Comparison of ENCODE assay signal across 14 cellular contexts in the genomic region with DNA sequence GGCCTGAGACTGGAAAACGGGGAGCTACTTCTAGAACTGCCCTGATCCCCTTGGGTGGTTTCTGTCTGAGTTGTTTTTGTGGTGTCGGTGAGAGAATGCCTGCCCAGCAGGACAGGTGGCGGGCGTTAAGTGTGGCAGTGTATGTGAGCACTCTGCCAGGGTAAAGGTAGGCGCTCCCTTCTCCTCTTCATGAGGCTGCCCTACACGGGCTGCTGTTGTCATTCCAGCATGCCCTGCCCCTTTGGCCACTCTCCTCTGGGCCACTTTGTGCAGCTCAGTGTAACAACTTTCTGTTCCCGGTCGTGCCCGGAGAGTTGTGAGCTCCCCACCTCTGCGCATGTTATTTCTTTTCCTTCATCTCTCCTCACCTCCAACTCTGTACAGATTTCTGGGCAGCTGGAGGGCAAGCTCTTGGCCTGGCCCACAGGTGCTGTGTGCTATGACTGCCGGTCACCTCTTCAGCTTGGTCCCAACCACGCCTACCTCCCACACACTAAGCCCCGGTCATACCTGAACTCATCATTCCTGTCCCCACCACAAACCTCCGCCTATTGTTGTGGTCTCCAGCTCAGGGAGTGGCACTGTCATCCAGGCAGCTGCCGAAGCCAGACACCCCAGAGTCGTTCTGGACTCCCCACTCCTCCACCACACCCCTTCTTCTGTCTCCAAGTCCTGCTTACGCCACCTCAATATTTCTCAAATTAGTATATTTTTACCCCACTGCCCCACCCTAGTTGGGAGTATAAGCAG.
DNase-seq lines count a peak whose midpoint lies in the region; ATAC-seq, FAIRE-seq and TF ChIP-seq lines count a peak whose summit lies in the region.
"Had no signal": no experiment of that assay in that cellular context is flagged by ENCODE, and none has a peak within 500 bp of the region (broad histone marks: within the 10 kb centered on the region; RNA-seq: fewer than 3 reads in every experiment).

No MANE protein-coding gene starts in this region.

- H3K9me3 ChIP-seq in right lobe of liver, result no peaks in the 10 kb centered on the region
- no peaks in the 10 kb centered on the region for H3K9me3 ChIP-seq in HepG2 (ENCODE audit: low read length)
- H3K9me3 ChIP-seq in mesenchymal stem cell (ENCODE audit: control insufficient read depth, low read length), result no peaks in the 10 kb centered on the region
- H3K9me3 ChIP-seq: colonic mucosa, prostate gland had no signal

- CTCF ChIA-PET in HepG2 (lab: Yijun Ruan, JAX; ENCODE audit: low intra/inter-chr PET ratio, low total read pairs), result no interaction called here
- CTCF ChIA-PET in activated CD8-positive, alpha-beta T cell treated with anti-CD3 and anti-CD28 coated beads for 36 hours (lab: Charles Lee), result interaction anchor here (1.1 to 3.4 kb wide), 4 partner anchors 12 to 221 kb away, joined by 5 to 25 read pairs (median 10); no protein-coding TSS in a partner anchor

- no peaks in the 10 kb centered on the region for H4K20me1 ChIP-seq in HepG2 (ENCODE audit: insufficient read depth, low read length)

- WGBS in right lobe of liver (ENCODE audit: insufficient coverage, low coverage, low lambda C conversion rate, missing lambda C conversion rate), result 69% methylated on average over 11 of the region's 17 CpGs
- WGBS in HepG2 (ENCODE audit: low lambda C conversion rate), result 70% methylated on average over 16 of the region's 17 CpGs
- WGBS in mesenchymal stem cell, result 95% methylated on average over 17 of the region's 17 CpGs

- H3K4me3 ChIP-seq in right lobe of liver, result no peak overlapping the region
- no peak overlapping the region for H3K4me3 ChIP-seq in HepG2 (replicated peaks in 1 of 3; ENCODE audit: insufficient read depth in 1 of 3, low read depth in 2 of 3, low read length in 3 of 3)
- no peak overlapping the region for H3K4me3 ChIP-seq in mesenchymal stem cell (ENCODE audit: insufficient read depth in 1 of 2, low read depth in 1 of 2, low read length in 2 of 2)
- H3K4me3 ChIP-seq: colonic mucosa, prostate gland had no signal

- no peak overlapping the region for H2BK5ac ChIP-seq in mesenchymal stem cell (ENCODE audit: low read depth, low read length, poor library complexity, severe bottlenecking)

- FAIRE-seq in HepG2 (lab: Jason Lieb, UNC) (no peak), HTR-8/SVneo (lab: Jason Lieb, UNC) (no peak)
- FAIRE-seq: frontal cortex had no signal

- no TSS peak for BruUV-seq in HepG2 (replicated peaks; lab: Mats Ljungman, UMichigan)

- H3K4me2 ChIP-seq in HepG2 (ENCODE audit: low read depth, low read length) (no peak overlapping the region), mesenchymal stem cell (ENCODE audit: low read length, poor library complexity, severe bottlenecking) (no peak overlapping the region)

- no peak for TF ChIP-seq POLR2A in right lobe of liver (IDR thresholded peaks at IDR 0.05)
- TF ChIP-seq POLR2A in HepG2 (IDR thresholded peaks at IDR 0.05; ENCODE audit: insufficient read depth in 1 of 2, low read depth in 2 of 2, low read length in 2 of 2), result no peak

- H2BK15ac ChIP-seq in mesenchymal stem cell (ENCODE audit: low read depth, poor library complexity, severe bottlenecking), result no peak overlapping the region

- no peak overlapping the region for H4K8ac ChIP-seq in mesenchymal stem cell (ENCODE audit: low read length)

- H3K27me3 Mint-ChIP-seq in activated CD8-positive, alpha-beta T cell treated with anti-CD3 and anti-CD28 coated beads for 36 hours, result peaks cover 2% of the 10 kb centered on the region

- H2AK5ac ChIP-seq in mesenchymal stem cell (ENCODE audit: low read length, severe bottlenecking), result peak overlapping the region; percentile 71

- no peak overlapping the region for H3K14ac ChIP-seq in mesenchymal stem cell (ENCODE audit: low read length in 2 of 2)

- no peak for TF ChIP-seq RAD21 in HepG2 (CRISPR knock-in tag; IDR thresholded peaks at IDR 0.05)

- no peak overlapping the region for H3K4me3 Mint-ChIP-seq in activated CD8-positive, alpha-beta T cell treated with anti-CD3 and anti-CD28 coated beads for 36 hours

- TF ChIP-seq CTCF in right lobe of liver (IDR thresholded peaks at IDR 0.05), result no peak
- TF ChIP-seq CTCF in HepG2 (CRISPR knock-in tag; IDR thresholded peaks at IDR 0.05), result no peak
- no peak for TF ChIP-seq CTCF in activated CD8-positive, alpha-beta T cell treated with anti-CD3 and anti-CD28 coated beads for 36 hours (IDR thresholded peaks at IDR 0.05)

- no peak overlapping the region for H4K91ac ChIP-seq in mesenchymal stem cell (ENCODE audit: low read length)

- H3K79me1 ChIP-seq in mesenchymal stem cell (replicated peaks; ENCODE audit: low read length, poor library complexity, severe bottlenecking), result peaks cover 35% of the 10 kb centered on the region

- no peak overlapping the region for H2BK12ac ChIP-seq in mesenchymal stem cell (ENCODE audit: low read length in 2 of 2)

- H3K4me1 Mint-ChIP-seq in activated CD8-positive, alpha-beta T cell treated with anti-CD3 and anti-CD28 coated beads for 36 hours (ENCODE audit: low read depth), result peaks cover 13% of the 10 kb centered on the region

- TF ChIP-seq EP300 in HepG2 (IDR thresholded peaks at IDR 0.05; ENCODE audit: low read depth in 2 of 2, low read length in 2 of 2) (no peak), HepG2 (CRISPR knock-in tag; IDR thresholded peaks at IDR 0.05; ENCODE audit: borderline replicate concordance) (no peak)

- H3K27ac ChIP-seq in right lobe of liver (no peak overlapping the region), HepG2 (ENCODE audit: extremely low read length, insufficient read depth, low read length) (no peak overlapping the region), mesenchymal stem cell (ENCODE audit: low read length, poor library complexity, severe bottlenecking) (no peak overlapping the region)
- H3K27ac ChIP-seq: colonic mucosa, prostate gland had no signal

- peak overlapping the region in 1 of 2 experiments; percentile 23 for H3K18ac ChIP-seq in mesenchymal stem cell (ENCODE audit: low read depth in 1 of 2, low read length in 2 of 2)

- H3K4me1 ChIP-seq in right lobe of liver (peaks cover 0 to 13% (median 4%) of the 10 kb centered on the region in 4 donors), HepG2 (ENCODE audit: insufficient read depth, low read length) (peaks cover 46% of the 10 kb centered on the region), mesenchymal stem cell (ENCODE audit: control insufficient read depth, insufficient read depth, low read depth, low read length) (peaks cover 17% of the 10 kb centered on the region)
- H3K4me1 ChIP-seq: prostate gland had no signal

- DNase-seq in right lobe of liver (peak in 2 of 3 donors; percentile 30 to 57), HepG2 (ENCODE audit: low spot score) (no peak), mesenchymal stem cell (no peak), left colon (no peak), HTR-8/SVneo (ENCODE audit: insufficient read length, low spot score) (no peak), RKO (ENCODE audit: low spot score) (no peak)
- peak; percentile 56 for DNase-seq in activated CD8-positive, alpha-beta T cell treated with anti-CD3 and anti-CD28 coated beads for 36 hours
- DNase-seq in stimulated activated CD4-positive, alpha-beta T cell treated with anti-CD3 and anti-CD28 coated beads, Interleukin-4, amount 100 ng/mL, for 4 hours, result no peak
- DNase-seq: activated gamma-delta T cell treated with Interleukin-2 at 50 U/mL for 16 hours, C1 segment of cervical spinal cord, colonic mucosa, SHP77 had no signal

- no peak overlapping the region for H3K27ac Mint-ChIP-seq in activated CD8-positive, alpha-beta T cell treated with anti-CD3 and anti-CD28 coated beads for 36 hours

- no peaks in the 10 kb centered on the region for H3K36me3 Mint-ChIP-seq in activated CD8-positive, alpha-beta T cell treated with anti-CD3 and anti-CD28 coated beads for 36 hours (ENCODE audit: low read depth)

- no peaks in the 10 kb centered on the region for H3K36me3 ChIP-seq in right lobe of liver
- no peaks in the 10 kb centered on the region for H3K36me3 ChIP-seq in HepG2 (replicated peaks in 1 of 2; ENCODE audit: control insufficient read depth in 1 of 2, insufficient read depth in 2 of 2, low read length in 2 of 2)
- H3K36me3 ChIP-seq in mesenchymal stem cell (ENCODE audit: control insufficient read depth in 1 of 2, insufficient read depth in 2 of 2, low read depth in 1 of 2, low read length in 2 of 2), result peaks cover 7 to 18% of the 10 kb centered on the region in 2 experiments
- H3K36me3 ChIP-seq: colonic mucosa, prostate gland had no signal

- POLR2A ChIA-PET in HepG2 (lab: Yijun Ruan, JAX), result interaction anchor here (0.8 kb wide), 1 partner anchor 69 kb away, joined by 3 read pairs; the partner anchor contains the start of gene GADD45A
- POLR2A ChIA-PET in activated CD8-positive, alpha-beta T cell treated with anti-CD3 and anti-CD28 coated beads for 36 hours (lab: Charles Lee), result no interaction called here

- peak overlapping the region in 1 of 2 experiments; percentile 48 for H3K23ac ChIP-seq in mesenchymal stem cell (ENCODE audit: low read length in 2 of 2)

- no peak overlapping the region for H3K4ac ChIP-seq in mesenchymal stem cell (ENCODE audit: low read depth in 1 of 2, low read length in 2 of 2)

- intact Hi-C loops in right lobe of liver (cut with DNase I) (loop anchor here in 1 of 2 donors (10.0 kb wide), 2 partner anchors 179 to 219 kb away; no protein-coding TSS in a partner anchor), HepG2 (cut with micrococcal nuclease; ENCODE audit: unreplicated experiment) (no loop called here), left colon (cut with DNase I, micrococcal nuclease) (loop anchor here in 1 of 2 donors (10.0 kb wide), 1 partner anchor 199 kb away; no protein-coding TSS in a partner anchor)
- intact Hi-C loops in activated CD8-positive, alpha-beta T cell treated with anti-CD3 and anti-CD28 coated beads for 36 hours (cut with micrococcal nuclease), result no loop called here

- no peaks in the 10 kb centered on the region for H3K27me3 ChIP-seq in right lobe of liver
- no peaks in the 10 kb centered on the region; a peak in 1 of 5 replicates for H3K27me3 ChIP-seq in HepG2 (ENCODE audit: control insufficient read depth in 1 of 2, insufficient read depth in 2 of 2, low read length in 2 of 2)
- no peaks in the 10 kb centered on the region for H3K27me3 ChIP-seq in mesenchymal stem cell (ENCODE audit: control insufficient read depth in 1 of 2, insufficient read depth in 1 of 2, low read length in 2 of 2)
- H3K27me3 ChIP-seq: colonic mucosa had no signal

- H2AFZ ChIP-seq in HepG2 (ENCODE audit: low read length), result no peak overlapping the region
- H2AFZ ChIP-seq in mesenchymal stem cell (ENCODE audit: low read depth, low read length), result no peak overlapping the region

- peak; percentile 28 to 77 (median 65) for ATAC-seq in right lobe of liver
- ATAC-seq in HepG2, result no peak
- peak; percentile 72 for ATAC-seq in activated CD8-positive, alpha-beta T cell treated with anti-CD3 and anti-CD28 coated beads for 36 hours
- no peak for ATAC-seq in left colon

- in situ Hi-C loops in HepG2 (cut with HindIII; ENCODE audit: extremely low pct_ligation_motif_present, low pct_unique_long_range_greater_than_20kb), result no loop called here

- no peaks in the 10 kb centered on the region for H3K9me3 Mint-ChIP-seq in activated CD8-positive, alpha-beta T cell treated with anti-CD3 and anti-CD28 coated beads for 36 hours

- no peak overlapping the region for H3K9ac ChIP-seq in HepG2 (ENCODE audit: insufficient read depth, low read depth, low read length)
- no peak overlapping the region for H3K9ac ChIP-seq in mesenchymal stem cell (ENCODE audit: low read length)

- H2BK120ac ChIP-seq in mesenchymal stem cell (ENCODE audit: low read depth, low read length), result no peak overlapping the region

- no peaks in the 10 kb centered on the region for H3K79me2 ChIP-seq in HepG2 (ENCODE audit: insufficient read depth, low read length)

Comparison
In these comparisons a context has a peak if more than half of its experiments do, and no peak if none do; other contexts are left out.
1. ATAC-seq: peak in right lobe of liver (4 of 4) and activated CD8-positive, alpha-beta T cell treated with anti-CD3 and anti-CD28 coated beads for 36 hours (single experiment); none in HepG2 (single experiment) and left colon (single experiment).
2. DNase-seq: peak in right lobe of liver (2 of 3) and activated CD8-positive, alpha-beta T cell treated with anti-CD3 and anti-CD28 coated beads for 36 hours (single experiment); none in HepG2 (single experiment), mesenchymal stem cell (single experiment), left colon (0 of 2), HTR-8/SVneo (single experiment), stimulated activated CD4-positive, alpha-beta T cell treated with anti-CD3 and anti-CD28 coated beads, Interleukin-4, amount 100 ng/mL, for 4 hours (0 of 2) and RKO (single experiment).